19 cellular contexts compared by ENCODE assay signal in genomic region chr1:225908773-225909172, GRCh38. TPM values are rescaled to one million over a fixed set of nuclear protein-coding genes. Genes with fewer than 3 reads are reported as not detected.
DNase-seq lines count a peak whose midpoint lies in the region; ATAC-seq and TF ChIP-seq lines count a peak whose summit lies in the region.
"Had no signal": no experiment of that assay in that cellular context is flagged by ENCODE, and none has a peak within 500 bp of the region (broad histone marks: within the 10 kb centered on the region; RNA-seq: fewer than 3 reads in every experiment).

No MANE protein-coding gene starts in this region.

- H3K27me3 Mint-ChIP-seq in CD4-positive, CD25-positive, alpha-beta regulatory T cell = peaks cover 11% of the 10 kb centered on the region

- H3K9ac ChIP-seq in colonic mucosa (ENCODE audit: low read depth in 2 of 2, low read length in 2 of 2) = no peak overlapping the region

- DNase-seq in CD4-positive, CD25-positive, alpha-beta regulatory T cell = no peak
- peak; percentile 47 for DNase-seq in DMS79 treated with DMSO at 0.1 percent for 48 hours (lab: John Stamatoyannopoulos, UW)
- DNase-seq in NCI-H2107 treated with DMSO at 0.1 percent for 48 hours (lab: John Stamatoyannopoulos, UW; ENCODE audit: unreplicated experiment) = peak; percentile 84
- DNase-seq in OCI-LY7 (ENCODE audit: low spot score) = no peak
- DNase-seq in activated gamma-delta T cell (lab: John Stamatoyannopoulos, UW) = no peak
- DNase-seq in iPS-NIHi7 (ENCODE audit: extremely low spot score) = no peak
- DNase-seq in colonic mucosa = no peak
- DNase-seq: activated CD8-positive, alpha-beta memory T cell treated with anti-CD3 and anti-CD28 coated beads, Interleukin-2, amount 10 ng/mL, durations not matched to agents 7 days and 5 days; effector memory CD4-positive, alpha-beta T cell; EL; KG1; lower lobe of right lung; ovary; stimulated activated CD4-positive, alpha-beta T cell treated with anti-CD3 and anti-CD28 coated beads, Interleukin-2, amount 100 ng/mL, for 24 hours; upper lobe of right lung had no signal

- CTCF ChIA-PET in OCI-LY7 (lab: Charles Lee; ENCODE audit: unreplicated experiment) = no interaction called here

- H2AFZ ChIP-seq in OCI-LY7 (ENCODE audit: low read length) = no peak overlapping the region

- H3K4me2 ChIP-seq in OCI-LY7 (ENCODE audit: low read length) = peak overlapping the region; percentile 53; the same call in 1 of the 2 replicates

- no peak overlapping the region for H3K4me3 Mint-ChIP-seq in CD4-positive, CD25-positive, alpha-beta regulatory T cell
- H3K4me3 Mint-ChIP-seq: activated CD8-positive, alpha-beta memory T cell treated with anti-CD3 and anti-CD28 coated beads, Interleukin-2, amount 10 ng/mL, durations not matched to agents 7 days and 5 days; CD14-positive monocyte had no signal

- no peaks in the 10 kb centered on the region for H3K79me2 ChIP-seq in OCI-LY7 (ENCODE audit: insufficient read depth, low read depth, low read length)

- ATAC-seq in CD4-positive, CD25-positive, alpha-beta regulatory T cell (ENCODE audit: low read depth in 2 of 2) = no peak
- no peak for ATAC-seq in HG02938 (IDR thresholded peaks at IDR 0.05; ENCODE audit: unreplicated experiment)
- ATAC-seq: activated CD8-positive, alpha-beta memory T cell treated with anti-CD3 and anti-CD28 coated beads, Interleukin-2, amount 10 ng/mL, durations not matched to agents 7 days and 5 days; HCT116; lower lobe of right lung; upper lobe of right lung had no signal

- no TSS peak for BruUV-seq in OCI-LY7 (replicated peaks; lab: Mats Ljungman, UMichigan)

- no peaks in the 10 kb centered on the region for H3K36me3 Mint-ChIP-seq in CD4-positive, CD25-positive, alpha-beta regulatory T cell
- H3K36me3 Mint-ChIP-seq: activated CD8-positive, alpha-beta memory T cell treated with anti-CD3 and anti-CD28 coated beads, Interleukin-2, amount 10 ng/mL, durations not matched to agents 7 days and 5 days had no signal

- H3K4me3 ChIP-seq in CD4-positive, CD25-positive, alpha-beta regulatory T cell (ENCODE audit: low read depth, low read length) = no peak overlapping the region
- H3K4me3 ChIP-seq in OCI-LY7 (ENCODE audit: low read depth, low read length, poor library complexity, severe bottlenecking) = no peak overlapping the region
- H3K4me3 ChIP-seq in colonic mucosa = no peak overlapping the region
- H3K4me3 ChIP-seq: lower lobe of right lung, ovary, upper lobe of right lung had no signal

- peaks cover 25% of the 10 kb centered on the region for H3K4me1 ChIP-seq in CD4-positive, CD25-positive, alpha-beta regulatory T cell (ENCODE audit: control insufficient read depth, insufficient read depth, low read length, poor library complexity, severe bottlenecking)
- peaks cover 25% of the 10 kb centered on the region for H3K4me1 ChIP-seq in OCI-LY7 (ENCODE audit: insufficient read depth, low read length, poor library complexity, severe bottlenecking)
- peaks cover 7% of the 10 kb centered on the region for H3K4me1 ChIP-seq in colonic mucosa
- H3K4me1 ChIP-seq: upper lobe of right lung had no signal

- H4K20me1 ChIP-seq in OCI-LY7 (ENCODE audit: insufficient read depth, low read length) = no peaks in the 10 kb centered on the region

- no peaks in the 10 kb centered on the region for H3K9me3 ChIP-seq in CD4-positive, CD25-positive, alpha-beta regulatory T cell (ENCODE audit: control insufficient read depth in 2 of 2, low read length in 2 of 2)
- H3K9me3 ChIP-seq in OCI-LY7 (ENCODE audit: low read length) (no peaks in the 10 kb centered on the region), colonic mucosa (no peaks in the 10 kb centered on the region)
- H3K9me3 ChIP-seq: lower lobe of right lung, ovary, upper lobe of right lung had no signal

- peaks cover 18 to 56% (median 29%) of the 10 kb centered on the region in 4 donors for H3K4me1 Mint-ChIP-seq in CD4-positive, CD25-positive, alpha-beta regulatory T cell
- H3K4me1 Mint-ChIP-seq: activated CD8-positive, alpha-beta memory T cell treated with anti-CD3 and anti-CD28 coated beads, Interleukin-2, amount 10 ng/mL, durations not matched to agents 7 days and 5 days; CD14-positive monocyte had no signal

- H3K9me2 ChIP-seq in OCI-LY7 (ENCODE audit: insufficient read depth, low read length) = no peaks in the 10 kb centered on the region

- TF ChIP-seq CTCF in OCI-LY7 (conservative IDR thresholded peaks at IDR 0.05; ENCODE audit: low read length) (no peak), colonic mucosa (IDR thresholded peaks at IDR 0.05) (no peak)

- no peaks in the 10 kb centered on the region for H3K36me3 ChIP-seq in CD4-positive, CD25-positive, alpha-beta regulatory T cell (ENCODE audit: control insufficient read depth, insufficient read depth, low read length)
- H3K36me3 ChIP-seq in OCI-LY7 (ENCODE audit: insufficient read depth, low read length) (no peaks in the 10 kb centered on the region), colonic mucosa (no peaks in the 10 kb centered on the region)
- H3K36me3 ChIP-seq: lower lobe of right lung, ovary, upper lobe of right lung had no signal

- no peaks in the 10 kb centered on the region for H3K27me3 ChIP-seq in CD4-positive, CD25-positive, alpha-beta regulatory T cell (ENCODE audit: control insufficient read depth, insufficient read depth, low read length)
- no peaks in the 10 kb centered on the region for H3K27me3 ChIP-seq in colonic mucosa
- H3K27me3 ChIP-seq: ovary, upper lobe of right lung had no signal

- H3K9me3 Mint-ChIP-seq in CD4-positive, CD25-positive, alpha-beta regulatory T cell = peaks cover 0 to under 1% (median 0%) of the 10 kb centered on the region in 7 donors

- POLR2A ChIA-PET in OCI-LY7 (lab: Charles Lee) = interaction anchor here (0.8 to 1.4 kb wide), 2 partner anchors 12 to 57 kb away, joined by 4 read pairs; no protein-coding TSS in a partner anchor

- no peak overlapping the region for H3K27ac ChIP-seq in CD4-positive, CD25-positive, alpha-beta regulatory T cell (ENCODE audit: insufficient read depth, low read length, poor library complexity, severe bottlenecking)
- peak overlapping the region; percentile 23 for H3K27ac ChIP-seq in OCI-LY7 (ENCODE audit: low read depth, low read length, poor library complexity, severe bottlenecking)
- H3K27ac ChIP-seq in colonic mucosa = no peak overlapping the region
- H3K27ac ChIP-seq: lower lobe of right lung, ovary, upper lobe of right lung had no signal

- intact Hi-C loops in OCI-LY7 (cut with micrococcal nuclease; ENCODE audit: unreplicated experiment) = no loop called here
- intact Hi-C loops in colonic mucosa (cut with DNase I) = no loop called here

- H3K27ac Mint-ChIP-seq in CD4-positive, CD25-positive, alpha-beta regulatory T cell = peak overlapping the region in 2 of 3 donors; percentile 16 to 84
- H3K27ac Mint-ChIP-seq: activated CD8-positive, alpha-beta memory T cell treated with anti-CD3 and anti-CD28 coated beads, Interleukin-2, amount 10 ng/mL, durations not matched to agents 7 days and 5 days; CD14-positive monocyte had no signal

RNA-seq across cellular contexts. Expression of gene PYCR2, which starts 15.3 kb away (rescaled TPM):
- total RNA-seq in CD4-positive, CD25-positive, alpha-beta regulatory T cell = 51.6 TPM
- 10 to 100 TPM; 56.7 to 74.6 (median 67.7) TPM for polyA plus RNA-seq in CD4-positive, CD25-positive, alpha-beta regulatory T cell
- 120 and 136 TPM in 2 replicates for total RNA-seq in OCI-LY7 (2014; rRNA removed; shearing (Covaris generic))
- total RNA-seq in OCI-LY7 (2022) (153 and 181 TPM in 2 replicates), colonic mucosa (10 to 100 TPM; 34.0 to 61.6 TPM)

RNA-seq across cellular contexts. Expression of gene LEFTY1, which starts 19.8 kb away (rescaled TPM):
- 0.39 TPM for total RNA-seq in CD4-positive, CD25-positive, alpha-beta regulatory T cell
- polyA plus RNA-seq in CD4-positive, CD25-positive, alpha-beta regulatory T cell = under 1 TPM in 2 of 4 donors, not detected in 2; 0.13 to 0.17 TPM
- 0.09 TPM in 1 of 2 replicates, not detected in the other for total RNA-seq in OCI-LY7 (2014; rRNA removed; shearing (Covaris generic))
- total RNA-seq in OCI-LY7 (2022) (0.44 and 1.0 TPM in 2 replicates), colonic mucosa (100 to 1,000 TPM; 201 to 211 TPM)
- total RNA-seq: activated CD8-positive, alpha-beta memory T cell treated with anti-CD3 and anti-CD28 coated beads, Interleukin-2, amount 10 ng/mL, durations not matched to agents 7 days and 5 days; cardiac septum; lower lobe of right lung had no signal
- polyA plus RNA-seq: CD14-positive monocyte had no signal

RNA-seq across cellular contexts. Expression of gene TMEM63A, which starts 26.6 kb away (rescaled TPM):
- total RNA-seq in CD4-positive, CD25-positive, alpha-beta regulatory T cell = 454 TPM
- 10 to 100 TPM; 66.9 to 72.2 (median 69.3) TPM for polyA plus RNA-seq in CD4-positive, CD25-positive, alpha-beta regulatory T cell
- 20.9 and 21.0 TPM in 2 replicates for total RNA-seq in OCI-LY7 (2014; rRNA removed; shearing (Covaris generic))
- total RNA-seq in OCI-LY7 (2022) (46.5 and 53.3 TPM in 2 replicates), colonic mucosa (100 to 1,000 TPM; 124 to 165 TPM)

RNA-seq across cellular contexts. Expression of gene LEFTY2, which starts 32.2 kb away (rescaled TPM):
- not detected for total RNA-seq in CD4-positive, CD25-positive, alpha-beta regulatory T cell
- not detected for polyA plus RNA-seq in CD4-positive, CD25-positive, alpha-beta regulatory T cell
- total RNA-seq in OCI-LY7 (2014; rRNA removed; shearing (Covaris generic)) = 3.8 and 4.8 TPM in 2 replicates
- total RNA-seq in OCI-LY7 (2022) (4.3 and 7.3 TPM in 2 replicates), colonic mucosa (under 1 TPM; 0.12 to 0.53 TPM)
- total RNA-seq: activated CD8-positive, alpha-beta memory T cell treated with anti-CD3 and anti-CD28 coated beads, Interleukin-2, amount 10 ng/mL, durations not matched to agents 7 days and 5 days had no signal
- polyA plus RNA-seq: CD14-positive monocyte had no signal

Comparison
In these comparisons a context has a peak if more than half of its experiments do, and no peak if none do; other contexts are left out.
1. DNase-seq: peak in DMS79 treated with DMSO at 0.1 percent for 48 hours (single experiment) and NCI-H2107 treated with DMSO at 0.1 percent for 48 hours (single experiment); none in CD4-positive, CD25-positive, alpha-beta regulatory T cell (0 of 3), OCI-LY7 (single experiment), activated gamma-delta T cell (single experiment), iPS-NIHi7 (single experiment) and colonic mucosa (single experiment).
2. RNA of gene LEFTY1, which starts 19.8 kb away (total RNA-seq): 201 to 211 TPM in colonic mucosa; 0.09 to 1.0 TPM in OCI-LY7 and 0.39 TPM in CD4-positive, CD25-positive, alpha-beta regulatory T cell (single experiment); every median in the first group is over 10 times any median in the second.